In genomic region chr5:140115186-140115500, GRCh38 we compare ENCODE assay signal across 8 cellular contexts. TPM values are rescaled to one million over a fixed set of nuclear protein-coding genes. Genes with fewer than 3 reads are reported as not detected.
DNase-seq lines count a peak whose midpoint lies in the region; ATAC-seq, FAIRE-seq and TF ChIP-seq lines count a peak whose summit lies in the region.

No MANE protein-coding gene starts in this region.

- H3K23ac ChIP-seq in IMR-90 (ENCODE audit: low read depth, low read length), result peak overlapping the region; percentile 97; the same call in 1 of the 2 replicates

- no peaks in the 10 kb centered on the region for H3K36me3 ChIP-seq in ACC112 (ENCODE audit: insufficient read depth, low read length)
- H3K36me3 ChIP-seq in IMR-90 (ENCODE audit: control insufficient read depth, insufficient read depth, low read length), result peaks cover 2% of the 10 kb centered on the region; the same call in 1 of the 2 replicates
- peaks cover 2% of the 10 kb centered on the region for H3K36me3 ChIP-seq in bronchial epithelial cell (ENCODE audit: control insufficient read depth, insufficient read depth, low read length)

- no peak overlapping the region for H4K5ac ChIP-seq in IMR-90 (ENCODE audit: low read depth, low read length)

- no peak overlapping the region for H2BK5ac ChIP-seq in IMR-90 (ENCODE audit: low read depth, low read length, poor library complexity, severe bottlenecking)

- POLR2A ChIA-PET in IMR-90 (lab: Charles Lee; ENCODE audit: unreplicated experiment), result no interaction called here

- no peak overlapping the region for H2BK120ac ChIP-seq in IMR-90 (ENCODE audit: low read depth, low read length)

- peak overlapping the region; percentile 91 for H3K14ac ChIP-seq in IMR-90 (replicated peaks; ENCODE audit: low read depth, low read length)

- no CpG with 5 or more reads among the region's 1 CpG for WGBS in IMR-90 (ENCODE audit: extremely low coverage in 2 of 2, insufficient read length in 1 of 2), 2 experiments

- H3K27ac Mint-ChIP-seq in naive B cell, result peak overlapping the region; percentile 89 to 97 (median 96)

- H3K18ac ChIP-seq in IMR-90 (ENCODE audit: low read depth, low read length), result no peak overlapping the region

- no peak overlapping the region for H4K8ac ChIP-seq in IMR-90 (ENCODE audit: low read depth in 2 of 2, low read length in 2 of 2)

- H3K4me2 ChIP-seq in IMR-90 (ENCODE audit: low read depth, low read length), result peak overlapping the region; percentile 97

- H2AK5ac ChIP-seq in IMR-90 (ENCODE audit: low read depth, low read length), result no peak overlapping the region

- H3K79me2 ChIP-seq in ACC112 (ENCODE audit: control insufficient read depth, insufficient read depth, low read length, unreplicated experiment), result peaks cover 87% of the 10 kb centered on the region

- H3K4ac ChIP-seq in IMR-90 (ENCODE audit: low read depth, low read length), result peak overlapping the region; percentile 86; the same call in 1 of the 2 replicates

- H3K36me3 Mint-ChIP-seq in naive B cell, result no peaks in the 10 kb centered on the region

- TF ChIP-seq RAD21 in IMR-90 (IDR thresholded peaks at IDR 0.05; ENCODE audit: low read length), result no peak

- intact Hi-C loops in IMR-90 (cut with micrococcal nuclease), result no loop called here

- H3K9ac ChIP-seq in IMR-90 (ENCODE audit: low read depth, low read length), result peak overlapping the region; percentile 88; the same call in 1 of the 2 replicates

- BruUV-seq in IMR-90 (replicated peaks; lab: Mats Ljungman, UMichigan), result no TSS peak

- ATAC-seq in IMR-90 (ENCODE audit: low read depth) (no peak), naive B cell (ENCODE audit: low read depth in 2 of 2) (no peak)

- peaks cover 0 to 6% (median 5%) of the 10 kb centered on the region in 3 donors for H3K27me3 Mint-ChIP-seq in naive B cell

- no peak for TF ChIP-seq POLR2A in IMR-90 (IDR thresholded peaks at IDR 0.05; ENCODE audit: low read depth, low read length)

- H3K4me3 ChIP-seq in ACC112 (ENCODE audit: low read depth, low read length) (peak overlapping the region; percentile 94), IMR-90 (ENCODE audit: insufficient read depth, low read depth, low read length) (peak overlapping the region; percentile 87), bronchial epithelial cell (ENCODE audit: low read depth, low read length) (peak overlapping the region; percentile 77)

- H3K79me1 ChIP-seq in IMR-90 (ENCODE audit: low read depth in 1 of 2, low read length in 2 of 2), result peaks cover 7 to 65% of the 10 kb centered on the region in 2 experiments; a peak in 3 of 4 replicates

- no peaks in the 10 kb centered on the region for H3K9me3 ChIP-seq in IMR-90 (ENCODE audit: control insufficient read depth, insufficient read depth, low read length)

- DNase-seq in IMR-90, result no peak
- no peak for DNase-seq in bronchial epithelial cell (ENCODE audit: low read depth)
- DNase-seq in naive B cell, result no peak
- no peak for DNase-seq in HuH-7 (ENCODE audit: low spot score)
- DNase-seq in AG20443 (ENCODE audit: low spot score), result no peak
- no peak for DNase-seq in NCI-H1436 treated with DMSO at 0.1 percent for 48 hours (lab: John Stamatoyannopoulos, UW)
- no peak for DNase-seq in NCI-H128 (lab: John Stamatoyannopoulos, UW; ENCODE audit: unreplicated experiment)

- no peak overlapping the region for H4K91ac ChIP-seq in IMR-90 (ENCODE audit: insufficient read depth, low read depth, low read length)

- H3K4me3 Mint-ChIP-seq in naive B cell, result peak overlapping the region; percentile 92 to 98 (median 96)

- no peak overlapping the region for H3K27ac ChIP-seq in ACC112 (ENCODE audit: low read depth, low read length)
- H3K27ac ChIP-seq in IMR-90 (ENCODE audit: insufficient read depth, low read length), result no peak overlapping the region

- TF ChIP-seq CTCF in IMR-90 (conservative IDR thresholded peaks at IDR 0.05; ENCODE audit: low read depth, low read length) (no peak), bronchial epithelial cell (IDR thresholded peaks at IDR 0.05; ENCODE audit: insufficient read depth, low read length, severe bottlenecking) (no peak)

- H2BK20ac ChIP-seq in IMR-90 (ENCODE audit: low read depth, low read length), result no peak overlapping the region

- no peaks in the 10 kb centered on the region for H3K9me3 Mint-ChIP-seq in naive B cell

- no peak overlapping the region for H2AFZ ChIP-seq in ACC112 (ENCODE audit: low read length, unreplicated experiment)
- H2AFZ ChIP-seq in IMR-90 (replicated peaks; ENCODE audit: low read length, poor library complexity), result peak overlapping the region; percentile 83

- CTCF ChIA-PET in IMR-90 (lab: Yijun Ruan, JAX), result interaction anchor here (1.3 to 5.1 kb wide), 2 partner anchors 8 to 30 kb away, joined by 3 to 31 read pairs; no protein-coding TSS in a partner anchor

- peaks cover 42 to 61% (median 60%) of the 10 kb centered on the region in 3 donors for H3K4me1 Mint-ChIP-seq in naive B cell

- H3K56ac ChIP-seq in IMR-90 (ENCODE audit: extremely low read depth, insufficient read depth, low read length), result no peak overlapping the region

- H3K4me1 ChIP-seq in ACC112 (ENCODE audit: control insufficient read depth, insufficient read depth, low read length, unreplicated experiment) (peaks cover 51% of the 10 kb centered on the region), IMR-90 (ENCODE audit: control insufficient read depth, insufficient read depth, low read length) (peaks cover 8% of the 10 kb centered on the region)

- no peak for FAIRE-seq in bronchial epithelial cell (lab: Jason Lieb, UNC)

- peaks cover 6% of the 10 kb centered on the region; the same call in 1 of the 2 replicates for H3K9me1 ChIP-seq in IMR-90 (ENCODE audit: insufficient read depth, low read length)

- peaks cover 39% of the 10 kb centered on the region for H4K20me1 ChIP-seq in IMR-90 (ENCODE audit: insufficient read depth, low read length)

- H2AK9ac ChIP-seq in IMR-90 (replicated peaks; ENCODE audit: low read depth, low read length, poor library complexity), result no peak overlapping the region

- in situ Hi-C loops in IMR-90 (cut with MboI; ENCODE audit: low sequenced_read_pairs), result loop anchor here (25.0 kb wide), 1 partner anchor 478 kb away; the partner anchor contains the start of gene CXXC5

- dilution Hi-C loops in IMR-90 (cut with HindIII; ENCODE audit: low sequenced_read_pairs, unreplicated experiment), result no loop called here

- H3K27me3 ChIP-seq in ACC112 (ENCODE audit: insufficient read depth, low read length) (no peaks in the 10 kb centered on the region), IMR-90 (ENCODE audit: control insufficient read depth, insufficient read depth, low read length) (no peaks in the 10 kb centered on the region), bronchial epithelial cell (ENCODE audit: control insufficient read depth, insufficient read depth, low read length) (no peaks in the 10 kb centered on the region)

- H2BK15ac ChIP-seq in IMR-90 (ENCODE audit: low read depth, low read length), result no peak overlapping the region

TF ChIP-seq in IMR-90, 13 proteins besides CTCF, POLR2A, EP300 and RAD21:
- TF ChIP-seq RFX5 (IDR thresholded peaks at IDR 0.05; ENCODE audit: low read depth, low read length) (no peak), RCOR1 (IDR thresholded peaks at IDR 0.05; ENCODE audit: insufficient replicate concordance, low read length) (no peak), CEBPB (IDR thresholded peaks at IDR 0.05; ENCODE audit: low read depth, low read length) (no peak), ELK1 (IDR thresholded peaks at IDR 0.05; ENCODE audit: borderline replicate concordance, low read depth, low read length) (no peak), FOS (IDR thresholded peaks at IDR 0.05; ENCODE audit: low read depth, low read length) (no peak)

RNA-seq across cellular contexts. Expression of gene PURA, which starts 1.2 kb away (rescaled TPM):
- total RNA-seq in IMR-90 (2012; rRNA removed), result 5.6 and 13.9 TPM in 2 replicates
- 3.8 TPM in 2 replicates for polyA plus RNA-seq in IMR-90 (2012; rRNA removed)
- 2.7 and 5.0 TPM in 2 replicates for polyA plus RNA-seq in IMR-90 (2012; cell fraction: cytosol; rRNA removed)
- 3.0 and 3.1 TPM in 2 replicates for polyA plus RNA-seq in IMR-90 (2012; cell fraction: nucleus; rRNA removed; ENCODE audit: low replicate concordance)
- total RNA-seq in bronchial epithelial cell, result 6.6 and 12.3 TPM in 2 replicates
- 1 to 10 TPM; 1.3 to 3.3 (median 2.5) TPM for polyA plus RNA-seq in naive B cell (ENCODE audit: low read depth in 6 of 6)

RNA-seq across cellular contexts. Expression of gene IGIP, which starts 10.6 kb away (rescaled TPM):
- total RNA-seq in IMR-90 (2012; rRNA removed), result 5.0 and 6.7 TPM in 2 replicates
- polyA plus RNA-seq in IMR-90 (2012; rRNA removed), result 0.83 and 1.2 TPM in 2 replicates
- 0.16 and 0.32 TPM in 2 replicates for polyA plus RNA-seq in IMR-90 (2012; cell fraction: cytosol; rRNA removed)
- 0.65 and 4.4 TPM in 2 replicates for polyA plus RNA-seq in IMR-90 (2012; cell fraction: nucleus; rRNA removed; ENCODE audit: low replicate concordance)
- total RNA-seq in bronchial epithelial cell, result 5.3 and 5.9 TPM in 2 replicates
- polyA plus RNA-seq in naive B cell (ENCODE audit: low read depth in 6 of 6), result under 1 TPM in 5 of 6 donors, not detected in 1; 0.09 to 0.46 (median 0.18) TPM

RNA-seq across cellular contexts. Expression of gene CYSTM1, which starts 59.8 kb away (rescaled TPM):
- total RNA-seq in IMR-90 (2012; rRNA removed) (6.7 and 7.3 TPM in 2 replicates), bronchial epithelial cell (22.4 and 25.5 TPM in 2 replicates)
- polyA plus RNA-seq in IMR-90 (2012; rRNA removed) (15.0 and 16.3 TPM in 2 replicates), naive B cell (ENCODE audit: low read depth in 6 of 6) (10 to 100 TPM in 5 of 6 donors, 1 to 10 TPM in 1; 5.4 to 20.6 (median 12.6) TPM)
- polyA plus RNA-seq in IMR-90 (2012; cell fraction: cytosol; rRNA removed), result 19.3 and 25.4 TPM in 2 replicates
- 3.4 and 8.3 TPM in 2 replicates for polyA plus RNA-seq in IMR-90 (2012; cell fraction: nucleus; rRNA removed; ENCODE audit: low replicate concordance)
